Comparison of ENCODE assay signal across 13 cellular contexts in the genomic region with DNA sequence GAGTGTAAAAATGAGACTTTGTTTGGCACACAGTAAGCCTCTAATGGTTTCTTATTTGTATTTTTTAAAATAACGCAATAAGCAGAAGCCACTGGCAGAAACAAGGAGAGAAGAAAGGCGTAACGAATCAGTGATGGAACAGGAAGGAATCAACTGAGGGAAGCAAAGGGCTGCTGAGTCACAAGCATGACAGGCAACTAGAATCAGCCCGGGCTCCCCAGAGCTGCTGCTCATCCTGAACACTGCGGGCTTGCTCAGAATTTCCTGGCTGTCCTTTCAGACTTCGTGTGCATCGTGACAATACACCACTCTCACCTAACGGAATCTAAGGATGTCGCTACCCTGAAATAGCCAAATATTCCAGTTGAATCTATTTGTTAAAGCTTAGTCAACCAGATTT. TPM values are rescaled to one million over a fixed set of nuclear protein-coding genes. Genes with fewer than 3 reads are reported as not detected.
DNase-seq lines count a peak whose midpoint lies in the region; ATAC-seq, FAIRE-seq and TF ChIP-seq lines count a peak whose summit lies in the region.
"Had no signal": no experiment of that assay in that cellular context is flagged by ENCODE, and none has a peak within 500 bp of the region (broad histone marks: within the 10 kb centered on the region; RNA-seq: fewer than 3 reads in every experiment).

No MANE protein-coding gene starts in this region.

- TF ChIP-seq CTCF in left ventricle myocardium inferior (IDR thresholded peaks at IDR 0.05; ENCODE audit: borderline replicate concordance), result no peak
- no peak for TF ChIP-seq CTCF in astrocyte (IDR thresholded peaks at IDR 0.05; ENCODE audit: insufficient read depth, low read depth, low read length)
- no peak for TF ChIP-seq CTCF in kidney (IDR thresholded peaks at IDR 0.05; ENCODE audit: borderline replicate concordance, extremely low read depth, insufficient read depth)

- H3K4me2 ChIP-seq in astrocyte (ENCODE audit: low read length), result peak overlapping the region; percentile 74
- H3K4me2 ChIP-seq: KMS-11 had no signal

- no peaks in the 10 kb centered on the region for H3K36me3 Mint-ChIP-seq in astrocyte (ENCODE audit: low read depth, unreplicated experiment)

- ATAC-seq in Right ventricle myocardium inferior (peak; percentile 70), aorta (ENCODE audit: low FRiP score) (peak; percentile 64), HG03432 (IDR thresholded peaks at IDR 0.05; ENCODE audit: unreplicated experiment) (no peak)

- FAIRE-seq in astrocyte (lab: Jason Lieb, UNC), result peak; percentile 29
- no peak for FAIRE-seq in kidney (lab: Jason Lieb, UNC)
- FAIRE-seq: endometrium had no signal

- H3K27ac ChIP-seq in left ventricle myocardium inferior (replicated peaks), result no peak overlapping the region
- H3K27ac ChIP-seq in astrocyte (ENCODE audit: low read depth, low read length), result no peak overlapping the region
- H3K27ac ChIP-seq in kidney (ENCODE audit: low read depth in 2 of 2, low read length in 2 of 2), result no peak overlapping the region
- no peak overlapping the region for H3K27ac ChIP-seq in aorta (ENCODE audit: low read depth in 1 of 2, low read length in 2 of 2)
- H3K27ac ChIP-seq: BLaER1 treated with 17β-estradiol and CSF1 and Interleukin-3, amounts not matched to agents 10 nM and 100 nM; KMS-11; right lobe of liver had no signal

- H3K4me3 ChIP-seq in left ventricle myocardium inferior (no peak overlapping the region), astrocyte (ENCODE audit: insufficient read depth, low read depth, low read length) (peak overlapping the region; percentile 8), kidney (ENCODE audit: low read length in 2 of 2) (no peak overlapping the region), aorta (ENCODE audit: low read length in 2 of 2) (no peak overlapping the region)
- H3K4me3 ChIP-seq: BLaER1 treated with 17β-estradiol and CSF1 and Interleukin-3, amounts not matched to agents 10 nM and 100 nM; right lobe of liver had no signal

- peak overlapping the region; percentile 44 for H3K9ac ChIP-seq in astrocyte (ENCODE audit: low read length)
- H3K9ac ChIP-seq in kidney (ENCODE audit: low read length in 2 of 2), result no peak overlapping the region
- H3K9ac ChIP-seq: BLaER1 treated with 17β-estradiol and CSF1 and Interleukin-3, amounts not matched to agents 10 nM and 100 nM; KMS-11 had no signal

- CTCF ChIA-PET in HEK293T (lab: Yijun Ruan, JAX), result no interaction called here

- peaks cover 16% of the 10 kb centered on the region for H3K4me1 ChIP-seq in left ventricle myocardium inferior
- peaks cover 6% of the 10 kb centered on the region for H3K4me1 ChIP-seq in astrocyte (ENCODE audit: insufficient read depth, low read length)
- no peaks in the 10 kb centered on the region for H3K4me1 ChIP-seq in kidney (ENCODE audit: control insufficient read depth in 1 of 2, insufficient read depth in 1 of 2, low read depth in 1 of 2, low read length in 2 of 2)
- H3K4me1 ChIP-seq in aorta (ENCODE audit: control insufficient read depth in 1 of 2, insufficient read depth in 2 of 2, low read length in 2 of 2), result no peaks in the 10 kb centered on the region
- H3K4me1 ChIP-seq: right lobe of liver had no signal

- H3K27me3 ChIP-seq in left ventricle myocardium inferior (ENCODE audit: low read depth) (no peaks in the 10 kb centered on the region), astrocyte (ENCODE audit: insufficient read depth, low read length) (no peaks in the 10 kb centered on the region), aorta (ENCODE audit: control insufficient read depth in 1 of 2, insufficient read depth in 2 of 2, low read length in 1 of 2) (no peaks in the 10 kb centered on the region)
- H3K27me3 ChIP-seq: BLaER1 treated with 17β-estradiol and CSF1 and Interleukin-3, amounts not matched to agents 10 nM and 100 nM; right lobe of liver had no signal

- peak overlapping the region; percentile 71 for H3K27ac Mint-ChIP-seq in astrocyte (ENCODE audit: unreplicated experiment)

- WGBS in aorta, 2 donors, result 78 to 81% methylated on average over 9 of the region's 9 CpGs

- no peaks in the 10 kb centered on the region for H3K9me3 Mint-ChIP-seq in astrocyte (ENCODE audit: unreplicated experiment)

- H3K4me1 Mint-ChIP-seq in astrocyte (ENCODE audit: low read depth, unreplicated experiment), result peaks cover 2% of the 10 kb centered on the region

- no peak overlapping the region for H3K4me3 Mint-ChIP-seq in astrocyte (ENCODE audit: unreplicated experiment)

- no peaks in the 10 kb centered on the region for H3K27me3 Mint-ChIP-seq in astrocyte (ENCODE audit: low read depth, unreplicated experiment)

- H3K9me3 ChIP-seq in left ventricle myocardium inferior (replicated peaks) (no peaks in the 10 kb centered on the region), astrocyte (ENCODE audit: insufficient read depth, low read depth, low read length) (no peaks in the 10 kb centered on the region), kidney (ENCODE audit: control insufficient read depth in 1 of 2, low read length in 2 of 2) (no peaks in the 10 kb centered on the region), aorta (ENCODE audit: control insufficient read depth, low read length) (no peaks in the 10 kb centered on the region)
- H3K9me3 ChIP-seq: BLaER1 treated with 17β-estradiol and CSF1 and Interleukin-3, amounts not matched to agents 10 nM and 100 nM; right lobe of liver had no signal

- no peaks in the 10 kb centered on the region for H4K20me1 ChIP-seq in astrocyte (ENCODE audit: insufficient read depth, low read length)
- H4K20me1 ChIP-seq: BLaER1 treated with 17β-estradiol and CSF1 and Interleukin-3, amounts not matched to agents 10 nM and 100 nM had no signal

- POLR2A ChIA-PET in HEK293T (lab: Yijun Ruan, JAX), result no interaction called here

- H2AFZ ChIP-seq in astrocyte (ENCODE audit: low read depth, low read length), result peak overlapping the region; percentile 55

- DNase-seq in Right ventricle myocardium inferior (ENCODE audit: missing footprints), result peak; percentile 59
- no peak for DNase-seq in left ventricle myocardium inferior
- DNase-seq in astrocyte (ENCODE audit: low read depth), result peak; percentile 77
- peak; percentile 72 for DNase-seq in kidney
- peak in 1 of 2 donors; percentile 54 for DNase-seq in aorta
- no peak for DNase-seq in NCI-H1694 treated with DMSO at 0.1 percent for 48 hours (lab: John Stamatoyannopoulos, UW)
- no peak for DNase-seq in HEK293T (ENCODE audit: extremely low spot score)
- DNase-seq: activated CD4-positive, alpha-beta T cell treated with anti-CD3 and anti-CD28 coated beads, Interleukin-2, amount 50 U/mL, for 1 hour had no signal

- intact Hi-C loops in Right ventricle myocardium inferior (cut with DNase I), result no loop called here
- intact Hi-C loops in left ventricle myocardium inferior (cut with micrococcal nuclease), result no loop called here
- intact Hi-C loops in kidney (cut with DNase I), result no loop called here
- intact Hi-C loops in aorta (cut with DNase I), result no loop called here

- no peaks in the 10 kb centered on the region for H3K79me2 ChIP-seq in astrocyte (ENCODE audit: insufficient read depth, low read length)

- H3K36me3 ChIP-seq in left ventricle myocardium inferior (no peaks in the 10 kb centered on the region), astrocyte (ENCODE audit: insufficient read depth, low read length) (no peaks in the 10 kb centered on the region), kidney (ENCODE audit: control insufficient read depth in 1 of 2, insufficient read depth in 2 of 2, low read length in 2 of 2) (no peaks in the 10 kb centered on the region), aorta (ENCODE audit: control insufficient read depth in 1 of 2, insufficient read depth in 2 of 2, low read length in 1 of 2) (no peaks in the 10 kb centered on the region)
- H3K36me3 ChIP-seq: BLaER1 treated with 17β-estradiol and CSF1 and Interleukin-3, amounts not matched to agents 10 nM and 100 nM; right lobe of liver had no signal

TF ChIP-seq in HEK293T, 16 proteins besides CTCF, POLR2A, EP300 and RAD21:
- no peak for TF ChIP-seq ZNF384 (IDR thresholded peaks at IDR 0.05)
- no peak for TF ChIP-seq TARDBP (IDR thresholded peaks at IDR 0.05)
- TF ChIP-seq SP1 (IDR thresholded peaks at IDR 0.05), result no peak
- no peak for TF ChIP-seq FOXM1 (IDR thresholded peaks at IDR 0.05; ENCODE audit: borderline replicate concordance)
- no peak for TF ChIP-seq NFRKB (IDR thresholded peaks at IDR 0.05)

RNA-seq across cellular contexts. Expression of a gene that starts 20.7 kb away (rescaled TPM):
- total RNA-seq in Right ventricle myocardium inferior (19.4 TPM), left ventricle myocardium inferior (15.8 TPM), astrocyte (10.5 and 13.8 TPM in 2 replicates), kidney (51.2 TPM), aorta (10 to 100 TPM; 56.6 to 99.1 TPM)
- polyA plus RNA-seq in kidney (ENCODE audit: insufficient read depth, low read depth, low replicate concordance) (85.1 TPM), aorta (100 to 1,000 TPM in 1 of 2 donors, 10 to 100 TPM in 1; 66.3 to 137 TPM)

Comparison
In these comparisons a context has a peak if more than half of its experiments do, and no peak if none do; other contexts are left out.
1. DNase-seq: peak in Right ventricle myocardium inferior (single experiment), astrocyte (single experiment) and kidney (single experiment); none in left ventricle myocardium inferior (single experiment), NCI-H1694 treated with DMSO at 0.1 percent for 48 hours (single experiment) and HEK293T (single experiment).